ENCODE assay signal across 1 cellular context in the genomic region with DNA sequence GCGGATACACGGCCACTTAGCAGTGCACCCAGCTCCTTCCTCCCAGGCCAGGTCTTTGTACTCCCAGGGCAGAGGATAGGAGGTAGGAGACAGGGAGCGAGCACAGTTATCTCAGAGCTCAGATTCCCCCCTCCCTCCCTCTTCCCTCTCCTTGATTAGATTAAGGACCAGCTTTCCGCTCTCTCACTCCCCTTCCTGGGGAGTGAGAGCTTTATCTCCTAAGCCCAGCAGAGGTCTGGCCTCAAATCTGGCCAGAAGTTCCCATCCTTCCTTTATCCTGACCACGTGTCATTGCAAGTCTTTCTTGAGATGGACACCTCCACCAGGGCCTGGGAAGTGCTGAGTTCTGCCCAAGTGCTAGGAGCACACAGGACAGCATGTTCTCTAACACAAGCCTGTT.
TF ChIP-seq lines count a peak whose summit lies in the region.

No MANE protein-coding gene starts in this region.

TF ChIP-seq in H1, 55 proteins besides CTCF, POLR2A, EP300 and RAD21:
- TF ChIP-seq TBP (IDR thresholded peaks at IDR 0.05; ENCODE audit: low read depth, low read length) (no peak), SRF (IDR thresholded peaks at IDR 0.05; ENCODE audit: low read depth, low read length) (no peak), POU5F1 (IDR thresholded peaks at IDR 0.05; ENCODE audit: low read depth, low read length) (no peak), RNF2 (IDR thresholded peaks at IDR 0.05; ENCODE audit: borderline replicate concordance, low read depth, low read length, missing control alignments, poor library complexity, severe bottlenecking) (no peak), YY1 (IDR thresholded peaks at IDR 0.05; ENCODE audit: low read depth, low read length) (no peak), SIRT6 (IDR thresholded peaks at IDR 0.05; ENCODE audit: low read length) (no peak), HDAC2 (IDR thresholded peaks at IDR 0.05; ENCODE audit: borderline replicate concordance in 1 of 2, low read depth in 2 of 2, low read length in 2 of 2) (no peak), RXRA (IDR thresholded peaks at IDR 0.05; ENCODE audit: insufficient read depth, low read depth, low read length) (no peak), JUND (IDR thresholded peaks at IDR 0.05; ENCODE audit: low read length) (no peak), SP2 (IDR thresholded peaks at IDR 0.05; ENCODE audit: low read length) (no peak), BRCA1 (IDR thresholded peaks at IDR 0.05; ENCODE audit: low read depth, low read length) (no peak), RFX5 (IDR thresholded peaks at IDR 0.05; ENCODE audit: borderline replicate concordance, low read depth, low read length) (no peak), CEBPB (IDR thresholded peaks at IDR 0.05; ENCODE audit: low read depth, low read length) (no peak), FOSL1 (IDR thresholded peaks at IDR 0.05; ENCODE audit: insufficient read depth, low read depth, low read length) (no peak), RBBP5 (IDR thresholded peaks at IDR 0.05; ENCODE audit: borderline replicate concordance, low read depth, low read length) (no peak)
- TF ChIP-seq, protein P1, sequence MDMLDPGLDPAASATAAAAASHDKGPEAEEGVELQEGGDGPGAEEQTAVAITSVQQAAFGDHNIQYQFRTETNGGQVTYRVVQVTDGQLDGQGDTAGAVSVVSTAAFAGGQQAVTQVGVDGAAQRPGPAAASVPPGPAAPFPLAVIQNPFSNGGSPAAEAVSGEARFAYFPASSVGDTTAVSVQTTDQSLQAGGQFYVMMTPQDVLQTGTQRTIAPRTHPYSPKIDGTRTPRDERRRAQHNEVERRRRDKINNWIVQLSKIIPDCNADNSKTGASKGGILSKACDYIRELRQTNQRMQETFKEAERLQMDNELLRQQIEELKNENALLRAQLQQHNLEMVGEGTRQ (IDR thresholded peaks at IDR 0.05; ENCODE audit: low read length) = no peak
- TF ChIP-seq, protein P2, sequence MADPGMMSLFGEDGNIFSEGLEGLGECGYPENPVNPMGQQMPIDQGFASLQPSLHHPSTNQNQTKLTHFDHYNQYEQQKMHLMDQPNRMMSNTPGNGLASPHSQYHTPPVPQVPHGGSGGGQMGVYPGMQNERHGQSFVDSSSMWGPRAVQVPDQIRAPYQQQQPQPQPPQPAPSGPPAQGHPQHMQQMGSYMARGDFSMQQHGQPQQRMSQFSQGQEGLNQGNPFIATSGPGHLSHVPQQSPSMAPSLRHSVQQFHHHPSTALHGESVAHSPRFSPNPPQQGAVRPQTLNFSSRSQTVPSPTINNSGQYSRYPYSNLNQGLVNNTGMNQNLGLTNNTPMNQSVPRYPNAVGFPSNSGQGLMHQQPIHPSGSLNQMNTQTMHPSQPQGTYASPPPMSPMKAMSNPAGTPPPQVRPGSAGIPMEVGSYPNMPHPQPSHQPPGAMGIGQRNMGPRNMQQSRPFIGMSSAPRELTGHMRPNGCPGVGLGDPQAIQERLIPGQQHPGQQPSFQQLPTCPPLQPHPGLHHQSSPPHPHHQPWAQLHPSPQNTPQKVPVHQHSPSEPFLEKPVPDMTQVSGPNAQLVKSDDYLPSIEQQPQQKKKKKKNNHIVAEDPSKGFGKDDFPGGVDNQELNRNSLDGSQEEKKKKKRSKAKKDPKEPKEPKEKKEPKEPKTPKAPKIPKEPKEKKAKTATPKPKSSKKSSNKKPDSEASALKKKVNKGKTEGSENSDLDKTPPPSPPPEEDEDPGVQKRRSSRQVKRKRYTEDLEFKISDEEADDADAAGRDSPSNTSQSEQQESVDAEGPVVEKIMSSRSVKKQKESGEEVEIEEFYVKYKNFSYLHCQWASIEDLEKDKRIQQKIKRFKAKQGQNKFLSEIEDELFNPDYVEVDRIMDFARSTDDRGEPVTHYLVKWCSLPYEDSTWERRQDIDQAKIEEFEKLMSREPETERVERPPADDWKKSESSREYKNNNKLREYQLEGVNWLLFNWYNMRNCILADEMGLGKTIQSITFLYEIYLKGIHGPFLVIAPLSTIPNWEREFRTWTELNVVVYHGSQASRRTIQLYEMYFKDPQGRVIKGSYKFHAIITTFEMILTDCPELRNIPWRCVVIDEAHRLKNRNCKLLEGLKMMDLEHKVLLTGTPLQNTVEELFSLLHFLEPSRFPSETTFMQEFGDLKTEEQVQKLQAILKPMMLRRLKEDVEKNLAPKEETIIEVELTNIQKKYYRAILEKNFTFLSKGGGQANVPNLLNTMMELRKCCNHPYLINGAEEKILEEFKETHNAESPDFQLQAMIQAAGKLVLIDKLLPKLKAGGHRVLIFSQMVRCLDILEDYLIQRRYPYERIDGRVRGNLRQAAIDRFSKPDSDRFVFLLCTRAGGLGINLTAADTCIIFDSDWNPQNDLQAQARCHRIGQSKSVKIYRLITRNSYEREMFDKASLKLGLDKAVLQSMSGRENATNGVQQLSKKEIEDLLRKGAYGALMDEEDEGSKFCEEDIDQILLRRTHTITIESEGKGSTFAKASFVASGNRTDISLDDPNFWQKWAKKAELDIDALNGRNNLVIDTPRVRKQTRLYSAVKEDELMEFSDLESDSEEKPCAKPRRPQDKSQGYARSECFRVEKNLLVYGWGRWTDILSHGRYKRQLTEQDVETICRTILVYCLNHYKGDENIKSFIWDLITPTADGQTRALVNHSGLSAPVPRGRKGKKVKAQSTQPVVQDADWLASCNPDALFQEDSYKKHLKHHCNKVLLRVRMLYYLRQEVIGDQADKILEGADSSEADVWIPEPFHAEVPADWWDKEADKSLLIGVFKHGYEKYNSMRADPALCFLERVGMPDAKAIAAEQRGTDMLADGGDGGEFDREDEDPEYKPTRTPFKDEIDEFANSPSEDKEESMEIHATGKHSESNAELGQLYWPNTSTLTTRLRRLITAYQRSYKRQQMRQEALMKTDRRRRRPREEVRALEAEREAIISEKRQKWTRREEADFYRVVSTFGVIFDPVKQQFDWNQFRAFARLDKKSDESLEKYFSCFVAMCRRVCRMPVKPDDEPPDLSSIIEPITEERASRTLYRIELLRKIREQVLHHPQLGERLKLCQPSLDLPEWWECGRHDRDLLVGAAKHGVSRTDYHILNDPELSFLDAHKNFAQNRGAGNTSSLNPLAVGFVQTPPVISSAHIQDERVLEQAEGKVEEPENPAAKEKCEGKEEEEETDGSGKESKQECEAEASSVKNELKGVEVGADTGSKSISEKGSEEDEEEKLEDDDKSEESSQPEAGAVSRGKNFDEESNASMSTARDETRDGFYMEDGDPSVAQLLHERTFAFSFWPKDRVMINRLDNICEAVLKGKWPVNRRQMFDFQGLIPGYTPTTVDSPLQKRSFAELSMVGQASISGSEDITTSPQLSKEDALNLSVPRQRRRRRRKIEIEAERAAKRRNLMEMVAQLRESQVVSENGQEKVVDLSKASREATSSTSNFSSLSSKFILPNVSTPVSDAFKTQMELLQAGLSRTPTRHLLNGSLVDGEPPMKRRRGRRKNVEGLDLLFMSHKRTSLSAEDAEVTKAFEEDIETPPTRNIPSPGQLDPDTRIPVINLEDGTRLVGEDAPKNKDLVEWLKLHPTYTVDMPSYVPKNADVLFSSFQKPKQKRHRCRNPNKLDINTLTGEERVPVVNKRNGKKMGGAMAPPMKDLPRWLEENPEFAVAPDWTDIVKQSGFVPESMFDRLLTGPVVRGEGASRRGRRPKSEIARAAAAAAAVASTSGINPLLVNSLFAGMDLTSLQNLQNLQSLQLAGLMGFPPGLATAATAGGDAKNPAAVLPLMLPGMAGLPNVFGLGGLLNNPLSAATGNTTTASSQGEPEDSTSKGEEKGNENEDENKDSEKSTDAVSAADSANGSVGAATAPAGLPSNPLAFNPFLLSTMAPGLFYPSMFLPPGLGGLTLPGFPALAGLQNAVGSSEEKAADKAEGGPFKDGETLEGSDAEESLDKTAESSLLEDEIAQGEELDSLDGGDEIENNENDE (IDR thresholded peaks at IDR 0.05; ENCODE audit: insufficient replicate concordance, low read length) = no peak
